Comparison of ENCODE assay signal across 10 cellular contexts in genomic region chr9:129611302-129611800, GRCh38. TPM values are rescaled to one million over a fixed set of nuclear protein-coding genes. Genes with fewer than 3 reads are reported as not detected.
DNase-seq lines count a peak whose midpoint lies in the region; ATAC-seq and TF ChIP-seq lines count a peak whose summit lies in the region.
"Had no signal": no experiment of that assay in that cellular context is flagged by ENCODE, and none has a peak within 500 bp of the region (broad histone marks: within the 10 kb centered on the region; RNA-seq: fewer than 3 reads in every experiment).

No MANE protein-coding gene starts in this region.

- H3K27me3 Mint-ChIP-seq in activated CD4-positive, alpha-beta T cell treated with anti-CD3 and anti-CD28 coated beads, Interleukin-2, amount 10 ng/mL, durations not matched to agents 24 days and 14 days = peaks cover 6% of the 10 kb centered on the region
- H3K27me3 Mint-ChIP-seq in T-cell = no peaks in the 10 kb centered on the region

- H3K9me3 ChIP-seq in iPS-15b (ENCODE audit: control insufficient read depth, insufficient read depth, low read length) = no peaks in the 10 kb centered on the region
- H3K9me3 ChIP-seq in spleen = no peaks in the 10 kb centered on the region

- ATAC-seq in T-cell (replicated peaks in 1 of 4) = no peak
- no peak for ATAC-seq in HG02678 (IDR thresholded peaks at IDR 0.05; ENCODE audit: unreplicated experiment)

- H3K27ac ChIP-seq in spleen = peak overlapping the region in 3 of 8 donors; percentile 88 to 91 (median 90)
- H3K27ac ChIP-seq: SK-N-MC had no signal

- H3K27ac Mint-ChIP-seq in activated CD4-positive, alpha-beta T cell treated with anti-CD3 and anti-CD28 coated beads, Interleukin-2, amount 10 ng/mL, durations not matched to agents 24 days and 14 days = peak overlapping the region; percentile 89
- H3K27ac Mint-ChIP-seq in T-cell = no peak overlapping the region

- TF ChIP-seq CTCF in spleen (IDR thresholded peaks at IDR 0.05 in 8 of 11, conservative IDR thresholded peaks at IDR 0.05 in 3 of 11) = peak in 1 of 11 experiments; percentile 35

- no peak for DNase-seq in activated CD4-positive, alpha-beta T cell treated with anti-CD3 and anti-CD28 coated beads, Interleukin-2, amount 10 ng/mL, durations not matched to agents 24 days and 14 days
- DNase-seq in activated CD4-positive, alpha-beta T cell treated with anti-CD3 and anti-CD28 coated beads for 48 hours = no peak
- DNase-seq in T-cell = no peak
- no peak for DNase-seq in spleen
- no peak for DNase-seq in NOMO-1 treated with DMSO at 0.1 percent for 48 hours (lab: John Stamatoyannopoulos, UW; ENCODE audit: unreplicated experiment)
- DNase-seq in activated gamma-delta T cell (lab: John Stamatoyannopoulos, UW) = no peak

- peaks cover 30% of the 10 kb centered on the region for H3K4me1 Mint-ChIP-seq in activated CD4-positive, alpha-beta T cell treated with anti-CD3 and anti-CD28 coated beads, Interleukin-2, amount 10 ng/mL, durations not matched to agents 24 days and 14 days
- peaks cover 25 to 32% (median 30%) of the 10 kb centered on the region in 3 donors for H3K4me1 Mint-ChIP-seq in T-cell

- peak overlapping the region; percentile 55 for H3K4me3 ChIP-seq in iPS-15b (ENCODE audit: low read depth, low read length)
- H3K4me3 ChIP-seq in spleen = peak overlapping the region in 6 of 8 donors; percentile 46 to 83 (median 57)

- POLR2A ChIA-PET in T-cell (lab: Charles Lee) = interaction anchor here in 1 of 2 donors (0.5 kb wide), 1 partner anchor 173 kb away, joined by 6 read pairs; no protein-coding TSS in a partner anchor

- WGBS in spleen, 5 donors = 32 to 43% (median 36%) methylated on average over 9 to 12 of the region's 12 CpGs

- H3K4me1 ChIP-seq in iPS-15b (ENCODE audit: control insufficient read depth, insufficient read depth, low read length) (peaks cover 2% of the 10 kb centered on the region), spleen (peaks cover 25 to 66% (median 49%) of the 10 kb centered on the region in 6 donors)

- TF ChIP-seq POLR2A in spleen (IDR thresholded peaks at IDR 0.05) = no peak

- H3K36me3 ChIP-seq in iPS-15b (ENCODE audit: control insufficient read depth, insufficient read depth, low read length) (no peaks in the 10 kb centered on the region), spleen (no peaks in the 10 kb centered on the region)

- no peaks in the 10 kb centered on the region for H3K9me3 Mint-ChIP-seq in activated CD4-positive, alpha-beta T cell treated with anti-CD3 and anti-CD28 coated beads, Interleukin-2, amount 10 ng/mL, durations not matched to agents 24 days and 14 days
- no peaks in the 10 kb centered on the region for H3K9me3 Mint-ChIP-seq in T-cell

- CTCF ChIA-PET in T-cell (lab: Charles Lee) = interaction anchor here in 1 of 2 donors (0.5 to 1.4 kb wide), 6 partner anchors 13 to 480 kb away, joined by 3 to 11 read pairs (median 4); partner anchors contain the start of gene NTMT1

- H3K36me3 Mint-ChIP-seq in activated CD4-positive, alpha-beta T cell treated with anti-CD3 and anti-CD28 coated beads, Interleukin-2, amount 10 ng/mL, durations not matched to agents 24 days and 14 days (ENCODE audit: low read depth) = no peaks in the 10 kb centered on the region
- no peaks in the 10 kb centered on the region for H3K36me3 Mint-ChIP-seq in T-cell

- intact Hi-C loops in activated CD4-positive, alpha-beta T cell treated with anti-CD3 and anti-CD28 coated beads, Interleukin-2, amount 10 ng/mL, durations not matched to agents 24 days and 14 days (cut with micrococcal nuclease) = loop anchor here (1.0 to 10.0 kb wide), 3 partner anchors 13 to 472 kb away; no protein-coding TSS in a partner anchor
- intact Hi-C loops in spleen (cut with DNase I; ENCODE audit: low total_unique reads) = loop anchor here (2.0 kb wide), 1 partner anchor 473 kb away; no protein-coding TSS in a partner anchor

- H3K4me3 Mint-ChIP-seq in activated CD4-positive, alpha-beta T cell treated with anti-CD3 and anti-CD28 coated beads, Interleukin-2, amount 10 ng/mL, durations not matched to agents 24 days and 14 days = peak overlapping the region; percentile 84
- H3K4me3 Mint-ChIP-seq in T-cell = peak overlapping the region in 2 of 3 donors; percentile 76 to 93

- peaks cover 10% of the 10 kb centered on the region for H3K27me3 ChIP-seq in iPS-15b (ENCODE audit: control insufficient read depth, insufficient read depth, low read length)
- H3K27me3 ChIP-seq in spleen (replicated peaks in 1 of 7) = peaks cover 0 to 10% (median 0%) of the 10 kb centered on the region in 7 donors

- no peak overlapping the region for H3K9ac ChIP-seq in iPS-15b (ENCODE audit: low read depth, low read length)

RNA-seq across cellular contexts. Expression of gene C9orf50, which starts 9.6 kb away (rescaled TPM):
- total RNA-seq in activated CD4-positive, alpha-beta T cell treated with anti-CD3 and anti-CD28 coated beads, Interleukin-2, amount 10 ng/mL, durations not matched to agents 24 days and 14 days = not detected in 2 replicates
- total RNA-seq in T-cell (not detected), spleen (under 1 TPM in 1 of 7 donors, not detected in 6; 0.22 TPM)
- polyA plus RNA-seq in spleen = under 1 TPM; 0.12 to 0.46 (median 0.16) TPM
- total RNA-seq: frontal cortex had no signal

RNA-seq across cellular contexts. Expression of gene NTMT1, which starts 14.6 kb away (rescaled TPM):
- 72.0 and 72.4 TPM in 2 replicates for total RNA-seq in activated CD4-positive, alpha-beta T cell treated with anti-CD3 and anti-CD28 coated beads, Interleukin-2, amount 10 ng/mL, durations not matched to agents 24 days and 14 days
- total RNA-seq in T-cell (10 to 100 TPM; 31.0 to 45.0 (median 40.3) TPM), spleen (10 to 100 TPM; 22.8 to 49.3 (median 35.8) TPM)
- 10 to 100 TPM; 24.8 to 50.5 (median 39.1) TPM for polyA plus RNA-seq in spleen

RNA-seq across cellular contexts. Expression of gene ASB6, which starts 30.6 kb away (rescaled TPM):
- total RNA-seq in activated CD4-positive, alpha-beta T cell treated with anti-CD3 and anti-CD28 coated beads, Interleukin-2, amount 10 ng/mL, durations not matched to agents 24 days and 14 days = 21.9 and 22.7 TPM in 2 replicates
- 10 to 100 TPM; 28.3 to 35.2 (median 30.8) TPM for total RNA-seq in T-cell
- total RNA-seq in spleen = 10 to 100 TPM; 17.2 to 30.8 (median 22.3) TPM
- polyA plus RNA-seq in spleen = 10 to 100 TPM; 11.5 to 23.2 (median 17.8) TPM

RNA-seq across cellular contexts. Expression of gene PRRX2, which starts 54.1 kb away (rescaled TPM):
- total RNA-seq in activated CD4-positive, alpha-beta T cell treated with anti-CD3 and anti-CD28 coated beads, Interleukin-2, amount 10 ng/mL, durations not matched to agents 24 days and 14 days = 3.4 and 3.8 TPM in 2 replicates
- total RNA-seq in T-cell (under 1 TPM in 1 of 5 donors, not detected in 4; 0.26 TPM), spleen (under 1 TPM in 2 of 7 donors, not detected in 5; 0.47 to 0.54 TPM)
- polyA plus RNA-seq in spleen = 1 to 10 TPM in 1 of 3 donors, under 1 TPM in 2; 0.32 to 1.5 (median 0.83) TPM
- total RNA-seq: frontal cortex had no signal
